ENCODE assay signal across 27 cellular contexts in genomic region chr3:189754356-189754755, GRCh38.
"Had no signal": no experiment of that assay in that cellular context is flagged by ENCODE, and none has a peak within 500 bp of the region (broad histone marks: within the 10 kb centered on the region; RNA-seq: fewer than 3 reads in every experiment).

No MANE protein-coding gene starts in this region.

- H3K4me1 Mint-ChIP-seq: nephron; neural progenitor cell; stimulated activated effector memory CD8-positive, alpha-beta T cell treated with anti-CD3 and anti-CD28 coated beads, Interleukin-12 subunit alpha, Interleukin-12 subunit beta, amount 100 ng/mL, for 72 hours; stimulated activated naive B cell treated with anti-CD40 and anti-IgM and Interleukin-4, amounts not matched to agents 10 μg/mL and 1 μg/mL and 100 μg/mL, for 72 hours had no signal

- H3K9me3 Mint-ChIP-seq: neural progenitor cell; stimulated activated effector memory CD8-positive, alpha-beta T cell treated with anti-CD3 and anti-CD28 coated beads, Interleukin-12 subunit alpha, Interleukin-12 subunit beta, amount 100 ng/mL, for 72 hours; stimulated activated naive CD8-positive, alpha-beta T cell treated with anti-CD3 and anti-CD28 coated beads, Interleukin-15, Interleukin-2, amounts not matched to agents 100 ng/mL and 50 ng/mL, for 24 hours had no signal

- H2AFZ ChIP-seq: neural progenitor cell, parathyroid adenoma had no signal

- H3K27me3 ChIP-seq: neural progenitor cell, ovary, right lobe of liver, sigmoid colon, stomach, thyroid gland, tibial nerve, upper lobe of left lung, vagina had no signal

- H3K4me1 ChIP-seq: neural progenitor cell, parathyroid adenoma, right lobe of liver, sigmoid colon, stomach, thyroid gland, tibial nerve, upper lobe of left lung, vagina had no signal

- H3K36me3 Mint-ChIP-seq: neural progenitor cell; stimulated activated effector memory CD8-positive, alpha-beta T cell treated with anti-CD3 and anti-CD28 coated beads, Interleukin-12 subunit alpha, Interleukin-12 subunit beta, amount 100 ng/mL, for 72 hours; stimulated activated naive B cell treated with anti-CD40 and anti-IgM and Interleukin-4, amounts not matched to agents 10 μg/mL and 1 μg/mL and 100 μg/mL, for 72 hours had no signal

- H3K27me3 Mint-ChIP-seq: progenitor cell of endocrine pancreas; stimulated activated naive B cell treated with anti-CD40 and anti-IgM and Interleukin-4, amounts not matched to agents 10 μg/mL and 1 μg/mL and 100 μg/mL, for 72 hours; stimulated activated naive CD8-positive, alpha-beta T cell treated with anti-CD3 and anti-CD28 coated beads, Interleukin-15, Interleukin-2, amounts not matched to agents 100 ng/mL and 50 ng/mL, for 24 hours had no signal

- H3K36me3 ChIP-seq: neural progenitor cell, ovary, right lobe of liver, sigmoid colon, stomach, thoracic aorta, thyroid gland, tibial nerve, upper lobe of left lung, vagina had no signal

- H3K4me3 ChIP-seq: neural progenitor cell, ovary, psoas muscle, right lobe of liver, sigmoid colon, stomach, thoracic aorta, thyroid gland, tibial nerve, upper lobe of left lung, vagina had no signal

- H3K4me2 ChIP-seq: neural progenitor cell had no signal

- H3K79me2 ChIP-seq: parathyroid adenoma had no signal

- H3K4me3 Mint-ChIP-seq: nephron; neural progenitor cell; stimulated activated effector memory CD8-positive, alpha-beta T cell treated with anti-CD3 and anti-CD28 coated beads, Interleukin-12 subunit alpha, Interleukin-12 subunit beta, amount 100 ng/mL, for 72 hours; stimulated activated naive B cell treated with anti-CD40 and anti-IgM and Interleukin-4, amounts not matched to agents 10 μg/mL and 1 μg/mL and 100 μg/mL, for 72 hours; stimulated activated naive CD8-positive, alpha-beta T cell treated with anti-CD3 and anti-CD28 coated beads, Interleukin-15, Interleukin-2, amounts not matched to agents 100 ng/mL and 50 ng/mL, for 24 hours had no signal

- H3K9me3 ChIP-seq: ovary, psoas muscle, right lobe of liver, sigmoid colon, stomach, thoracic aorta, thyroid gland, upper lobe of left lung, vagina had no signal

- DNase-seq: occipital lobe; ovary; posterior cingulate gyrus; psoas muscle; right cardiac atrium; right lobe of liver; sigmoid colon; small intestine; stimulated activated CD4-positive, alpha-beta T cell treated with anti-CD3 and anti-CD28 coated beads, Interleukin-15, amount 100 ng/mL, for 24 hours; stimulated activated CD4-positive, alpha-beta T cell treated with anti-CD3 and anti-CD28 coated beads, Interleukin-2, amount 100 ng/mL, for 24 hours; stimulated activated CD4-positive, alpha-beta T cell treated with anti-CD3 and anti-CD28 coated beads, Interleukin-2, amount 100 ng/mL, for 48 hours; stimulated activated CD4-positive, alpha-beta T cell treated with anti-CD3 and anti-CD28 coated beads, Interleukin-4, amount 100 ng/mL, for 24 hours; stimulated activated naive B cell treated with anti-CD40 and anti-IgM and Interleukin-4, amounts not matched to agents 10 μg/mL and 1 μg/mL and 100 μg/mL, for 72 hours; stimulated activated naive CD4-positive, alpha-beta T cell treated with Interleukin-2 at 50 U/mL for 16 hours; stomach; thyroid gland; trophoblast cell; upper lobe of left lung had no signal

- H3K27ac Mint-ChIP-seq: nephron; neural progenitor cell; progenitor cell of endocrine pancreas; stimulated activated effector memory CD8-positive, alpha-beta T cell treated with anti-CD3 and anti-CD28 coated beads, Interleukin-12 subunit alpha, Interleukin-12 subunit beta, amount 100 ng/mL, for 72 hours; stimulated activated naive B cell treated with anti-CD40 and anti-IgM and Interleukin-4, amounts not matched to agents 10 μg/mL and 1 μg/mL and 100 μg/mL, for 72 hours; stimulated activated naive CD8-positive, alpha-beta T cell treated with anti-CD3 and anti-CD28 coated beads, Interleukin-15, Interleukin-2, amounts not matched to agents 100 ng/mL and 50 ng/mL, for 24 hours had no signal

- H3K27ac ChIP-seq: neural progenitor cell, ovary, parathyroid adenoma, psoas muscle, right lobe of liver, sigmoid colon, stomach, thoracic aorta, thyroid gland, tibial nerve, upper lobe of left lung, vagina had no signal
